ENCODE assay signal across 8 cellular contexts in the genomic region with DNA sequence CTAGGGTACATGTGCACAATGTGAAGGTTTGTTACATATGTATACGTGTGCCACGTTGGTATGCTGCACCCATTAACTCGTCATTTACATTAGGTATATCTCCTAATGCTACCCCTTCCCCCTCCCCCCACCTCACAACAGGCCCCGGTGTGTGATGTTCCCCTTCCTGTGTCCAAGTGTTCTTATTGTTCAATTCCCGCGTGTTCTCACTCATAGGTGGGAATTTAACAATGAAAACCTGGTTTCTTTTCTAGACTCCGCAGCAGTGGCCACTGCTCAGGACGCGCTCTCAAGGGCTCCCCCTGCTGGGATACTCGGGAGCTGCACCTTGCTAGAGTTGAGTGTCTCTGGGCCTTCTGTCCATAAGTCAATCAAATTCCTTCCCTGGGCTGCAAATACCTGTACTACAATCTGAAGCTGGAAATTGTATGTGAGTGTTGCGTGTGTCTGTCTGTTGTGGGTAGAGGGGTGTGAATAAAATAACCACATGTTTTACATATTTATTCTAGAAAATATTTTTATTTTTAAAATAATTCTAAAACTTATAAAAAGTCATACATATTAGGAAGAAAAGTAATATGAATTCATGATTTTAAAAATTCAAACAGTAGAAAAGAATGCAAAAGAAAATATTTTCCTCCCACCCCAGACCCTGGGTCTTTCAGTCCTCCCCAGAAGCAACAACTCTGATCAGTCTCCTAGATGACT. TPM values are rescaled to one million over a fixed set of nuclear protein-coding genes. Genes with fewer than 3 reads are reported as not detected.
A peak's percentile ranks its signal among the peaks of the same experiment; 100 is the strongest.
DNase-seq lines count a peak whose midpoint lies in the region; ATAC-seq lines count a peak whose summit lies in the region.

No MANE protein-coding gene starts in this region.

- no peaks in the 10 kb centered on the region for H3K27me3 ChIP-seq in mesenchymal stem cell (ENCODE audit: control insufficient read depth in 1 of 2, insufficient read depth in 1 of 2, low read length in 2 of 2)

- H3K18ac ChIP-seq in mesenchymal stem cell (ENCODE audit: low read depth in 1 of 2, low read length in 2 of 2): no peak overlapping the region

- 0% methylated on average over 10 of the region's 11 CpGs for WGBS in mesenchymal stem cell

- peak; percentile 84 for DNase-seq in DMS53 treated with DMSO at 0.1 percent for 48 hours (lab: John Stamatoyannopoulos, UW; ENCODE audit: unreplicated experiment)
- peak; percentile 98 for DNase-seq in HK-2 (ENCODE audit: unreplicated experiment)
- DNase-seq in NCI-H774 (lab: John Stamatoyannopoulos, UW): peak; percentile 86
- peak; percentile 92 for DNase-seq in activated CD4-positive, alpha-beta memory T cell treated with anti-CD3 and anti-CD28 coated beads, Interleukin-2, amount 10 ng/mL, durations not matched to agents 7 days and 5 days
- DNase-seq in effector CD8-positive, alpha-beta T cell (lab: John Stamatoyannopoulos, UW): peak; percentile 90
- peak; percentile 80 for DNase-seq in mesenchymal stem cell
- DNase-seq in stimulated activated CD8-positive, alpha-beta memory T cell treated with anti-CD3 and anti-CD28 coated beads, Interleukin-12 subunit alpha, Interleukin-12 subunit beta, amount 100 ng/mL, for 4 hours (ENCODE audit: low read depth): peak; percentile 71

- H3K36me3 Mint-ChIP-seq in activated CD4-positive, alpha-beta memory T cell treated with anti-CD3 and anti-CD28 coated beads, Interleukin-2, amount 10 ng/mL, durations not matched to agents 7 days and 5 days (ENCODE audit: low read depth): no peaks in the 10 kb centered on the region

- peaks cover 6% of the 10 kb centered on the region for H3K4me1 ChIP-seq in mesenchymal stem cell (ENCODE audit: control insufficient read depth, insufficient read depth, low read depth, low read length)

- H3K4me3 ChIP-seq in mesenchymal stem cell (ENCODE audit: insufficient read depth in 1 of 2, low read depth in 1 of 2, low read length in 2 of 2): peak overlapping the region in 1 of 2 experiments; percentile 66

- H3K4me2 ChIP-seq in mesenchymal stem cell (ENCODE audit: low read length, poor library complexity, severe bottlenecking): no peak overlapping the region

- no peaks in the 10 kb centered on the region for H3K9me3 Mint-ChIP-seq in activated CD4-positive, alpha-beta memory T cell treated with anti-CD3 and anti-CD28 coated beads, Interleukin-2, amount 10 ng/mL, durations not matched to agents 7 days and 5 days

- H3K4ac ChIP-seq in mesenchymal stem cell (ENCODE audit: low read depth in 1 of 2, low read length in 2 of 2): no peak overlapping the region

- H3K27me3 Mint-ChIP-seq in activated CD4-positive, alpha-beta memory T cell treated with anti-CD3 and anti-CD28 coated beads, Interleukin-2, amount 10 ng/mL, durations not matched to agents 7 days and 5 days: peaks cover 2% of the 10 kb centered on the region

- H3K9ac ChIP-seq in mesenchymal stem cell (ENCODE audit: low read length): peak overlapping the region; percentile 80

- CTCF ChIA-PET in activated CD4-positive, alpha-beta memory T cell treated with anti-CD3 and anti-CD28 coated beads, Interleukin-2, amount 10 ng/mL, durations not matched to agents 7 days and 5 days (lab: Charles Lee): interaction anchor here (0.6 to 6.9 kb wide), 24 partner anchors 8 to 324 kb away, joined by 3 to 82 read pairs (median 4); partner anchors contain the start of genes CEP250 and EDEM2

- H3K27ac Mint-ChIP-seq in activated CD4-positive, alpha-beta memory T cell treated with anti-CD3 and anti-CD28 coated beads, Interleukin-2, amount 10 ng/mL, durations not matched to agents 7 days and 5 days: no peak overlapping the region

- H3K36me3 ChIP-seq in mesenchymal stem cell (ENCODE audit: control insufficient read depth in 1 of 2, insufficient read depth in 2 of 2, low read depth in 1 of 2, low read length in 2 of 2): no peaks in the 10 kb centered on the region

- H2BK5ac ChIP-seq in mesenchymal stem cell (ENCODE audit: low read depth, low read length, poor library complexity, severe bottlenecking): no peak overlapping the region

- no peak overlapping the region for H3K14ac ChIP-seq in mesenchymal stem cell (ENCODE audit: low read length in 2 of 2)

- no peak overlapping the region for H3K23ac ChIP-seq in mesenchymal stem cell (ENCODE audit: low read length in 2 of 2)

- POLR2A ChIA-PET in activated CD4-positive, alpha-beta memory T cell treated with anti-CD3 and anti-CD28 coated beads, Interleukin-2, amount 10 ng/mL, durations not matched to agents 7 days and 5 days (lab: Charles Lee): interaction anchor here (0.5 to 2.0 kb wide), 5 partner anchors 8 to 300 kb away, joined by 3 to 8 read pairs (median 4); partner anchors contain the start of genes CEP250, EDEM2, EIF6 and UQCC1

- H4K8ac ChIP-seq in mesenchymal stem cell (ENCODE audit: low read length): no peak overlapping the region

- peak overlapping the region; percentile 77 for H3K4me3 Mint-ChIP-seq in activated CD4-positive, alpha-beta memory T cell treated with anti-CD3 and anti-CD28 coated beads, Interleukin-2, amount 10 ng/mL, durations not matched to agents 7 days and 5 days

- no peaks in the 10 kb centered on the region for H3K9me3 ChIP-seq in mesenchymal stem cell (ENCODE audit: control insufficient read depth, low read length)

- H3K79me1 ChIP-seq in mesenchymal stem cell (replicated peaks; ENCODE audit: low read length, poor library complexity, severe bottlenecking): peaks cover 3% of the 10 kb centered on the region

- no peak overlapping the region for H2BK120ac ChIP-seq in mesenchymal stem cell (ENCODE audit: low read depth, low read length)

- H4K91ac ChIP-seq in mesenchymal stem cell (ENCODE audit: low read length): no peak overlapping the region

- H2BK15ac ChIP-seq in mesenchymal stem cell (ENCODE audit: low read depth, poor library complexity, severe bottlenecking): no peak overlapping the region

- H2BK12ac ChIP-seq in mesenchymal stem cell (ENCODE audit: low read length in 2 of 2): no peak overlapping the region

- no peak overlapping the region for H3K27ac ChIP-seq in mesenchymal stem cell (ENCODE audit: low read length, poor library complexity, severe bottlenecking)

- peaks cover 7% of the 10 kb centered on the region for H3K4me1 Mint-ChIP-seq in activated CD4-positive, alpha-beta memory T cell treated with anti-CD3 and anti-CD28 coated beads, Interleukin-2, amount 10 ng/mL, durations not matched to agents 7 days and 5 days

- no peak overlapping the region for H2AK5ac ChIP-seq in mesenchymal stem cell (ENCODE audit: low read length, severe bottlenecking)

- no peak for ATAC-seq in GM18868 (IDR thresholded peaks at IDR 0.05; ENCODE audit: unreplicated experiment)

- no peak overlapping the region for H2AFZ ChIP-seq in mesenchymal stem cell (ENCODE audit: low read depth, low read length)

RNA-seq across cellular contexts. Expression of gene CEP250, which starts 8.2 kb away (rescaled TPM):
- 10 to 100 TPM; 70.3 to 71.2 TPM for total RNA-seq in activated CD4-positive, alpha-beta memory T cell treated with anti-CD3 and anti-CD28 coated beads, Interleukin-2, amount 10 ng/mL, durations not matched to agents 7 days and 5 days
- polyA plus RNA-seq in mesenchymal stem cell (2013, experiment 1 of 2): 8.5 TPM
- 8.0 TPM for polyA plus RNA-seq in mesenchymal stem cell (2013, experiment 2 of 2)

RNA-seq across cellular contexts. Expression of gene GDF5, which starts 9.2 kb away (rescaled TPM):
- under 1 TPM in 1 of 2 experiments, not detected in 1; 0.08 TPM for total RNA-seq in activated CD4-positive, alpha-beta memory T cell treated with anti-CD3 and anti-CD28 coated beads, Interleukin-2, amount 10 ng/mL, durations not matched to agents 7 days and 5 days
- 0.08 TPM for polyA plus RNA-seq in mesenchymal stem cell (2013, experiment 1 of 2)
- 0.07 TPM for polyA plus RNA-seq in mesenchymal stem cell (2013, experiment 2 of 2)

RNA-seq across cellular contexts. Expression of gene UQCC1, which starts 35.5 kb away (rescaled TPM):
- 10 to 100 TPM; 40.8 to 41.4 TPM for total RNA-seq in activated CD4-positive, alpha-beta memory T cell treated with anti-CD3 and anti-CD28 coated beads, Interleukin-2, amount 10 ng/mL, durations not matched to agents 7 days and 5 days
- 22.6 TPM for polyA plus RNA-seq in mesenchymal stem cell (2013, experiment 1 of 2)
- 26.4 TPM for polyA plus RNA-seq in mesenchymal stem cell (2013, experiment 2 of 2)
